Comparison of ENCODE assay signal across 8 cellular contexts in the genomic region with DNA sequence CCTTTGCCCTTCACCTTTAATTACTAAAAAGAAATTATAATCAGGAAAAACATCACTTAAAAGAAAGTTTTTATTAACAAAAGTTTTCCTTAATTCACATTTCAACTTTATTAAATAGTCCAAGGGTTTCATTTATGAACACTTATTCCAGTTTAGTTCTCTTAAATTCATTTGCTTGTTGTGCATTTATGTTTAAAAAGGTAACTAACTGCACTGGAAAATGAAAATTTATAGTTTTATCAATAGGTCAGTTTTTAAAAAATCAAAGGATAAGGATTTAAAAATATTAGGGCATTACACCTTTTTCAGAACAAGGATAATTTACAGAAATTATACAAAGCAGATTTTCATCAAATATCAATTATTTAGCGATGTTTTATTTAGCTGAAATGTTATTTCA. TPM values are rescaled to one million over a fixed set of nuclear protein-coding genes. Genes with fewer than 3 reads are reported as not detected.
DNase-seq lines count a peak whose midpoint lies in the region; ATAC-seq, FAIRE-seq and TF ChIP-seq lines count a peak whose summit lies in the region.

No MANE protein-coding gene starts in this region.

- H3K9me3 Mint-ChIP-seq in chondrocyte (ENCODE audit: low read depth) = no peaks in the 10 kb centered on the region
- H3K9me3 Mint-ChIP-seq in natural killer cell treated with Interleukin-12 subunit alpha and Interleukin-12 subunit beta and Interleukin-15 and Interleukin-18, amount 100 ng/mL, for 72 hours = no peaks in the 10 kb centered on the region

- FAIRE-seq in small intestine (lab: Jason Lieb, UNC) = no peak

- H3K4me1 ChIP-seq in BLaER1 (peaks cover 42% of the 10 kb centered on the region), Karpas-422 (ENCODE audit: low read length) (peaks cover 58% of the 10 kb centered on the region), aorta (ENCODE audit: control insufficient read depth in 1 of 2, insufficient read depth in 2 of 2, low read length in 2 of 2) (peaks cover 0 to 5% of the 10 kb centered on the region in 2 donors), small intestine (ENCODE audit: control insufficient read depth in 2 of 2, insufficient read depth in 1 of 2, low read depth in 1 of 2, low read length in 1 of 2) (peaks cover 4 to 12% of the 10 kb centered on the region in 2 donors)

- H3K36me3 Mint-ChIP-seq in chondrocyte (ENCODE audit: low read depth) = peaks cover 25% of the 10 kb centered on the region
- H3K36me3 Mint-ChIP-seq in natural killer cell treated with Interleukin-12 subunit alpha and Interleukin-12 subunit beta and Interleukin-15 and Interleukin-18, amount 100 ng/mL, for 72 hours = peaks cover 49% of the 10 kb centered on the region

- H3K36me3 ChIP-seq in BLaER1 = peaks cover 68% of the 10 kb centered on the region
- peaks cover 73% of the 10 kb centered on the region for H3K36me3 ChIP-seq in Karpas-422 (ENCODE audit: insufficient read depth, low read length)
- H3K36me3 ChIP-seq in aorta (ENCODE audit: control insufficient read depth in 1 of 2, insufficient read depth in 2 of 2, low read length in 1 of 2) = peaks cover 8% of the 10 kb centered on the region in 2 donors
- H3K36me3 ChIP-seq in small intestine (ENCODE audit: control insufficient read depth in 2 of 2, insufficient read depth in 2 of 2, low read length in 2 of 2) = peaks cover 16 to 19% of the 10 kb centered on the region in 2 donors

- H3K9ac ChIP-seq in BLaER1 (peak overlapping the region; percentile 93), Karpas-422 (ENCODE audit: low read length) (peak overlapping the region; percentile 80)

- H3K27ac ChIP-seq in BLaER1 (peak overlapping the region; percentile 96), Karpas-422 (ENCODE audit: low read length) (peak overlapping the region; percentile 81), aorta (ENCODE audit: low read depth in 1 of 2, low read length in 2 of 2) (no peak overlapping the region), small intestine (ENCODE audit: low read depth in 1 of 2, low read length in 1 of 2) (peak overlapping the region in 1 of 2 donors; percentile 96)

- H3K4me3 ChIP-seq in BLaER1 = peak overlapping the region; percentile 78
- H3K4me3 ChIP-seq in Karpas-422 (ENCODE audit: low read length) = peak overlapping the region; percentile 69
- no peak overlapping the region for H3K4me3 ChIP-seq in aorta (ENCODE audit: low read length in 2 of 2)
- no peak overlapping the region for H3K4me3 ChIP-seq in small intestine (ENCODE audit: low read depth in 1 of 2, low read length in 2 of 2)

- ATAC-seq in natural killer cell treated with Interleukin-12 subunit alpha and Interleukin-12 subunit beta and Interleukin-15 and Interleukin-18, amount 100 ng/mL, for 72 hours = no peak
- ATAC-seq in aorta (ENCODE audit: low FRiP score) (no peak), HG03521 (IDR thresholded peaks at IDR 0.05; ENCODE audit: unreplicated experiment) (no peak)

- H3K27me3 ChIP-seq in BLaER1 = no peaks in the 10 kb centered on the region
- H3K27me3 ChIP-seq in Karpas-422 (ENCODE audit: low read length) = no peaks in the 10 kb centered on the region
- no peaks in the 10 kb centered on the region for H3K27me3 ChIP-seq in aorta (ENCODE audit: control insufficient read depth in 1 of 2, insufficient read depth in 2 of 2, low read length in 1 of 2)
- H3K27me3 ChIP-seq in small intestine (ENCODE audit: control insufficient read depth in 2 of 2, insufficient read depth in 2 of 2, low read length in 2 of 2) = no peaks in the 10 kb centered on the region

- H3K27me3 Mint-ChIP-seq in chondrocyte (ENCODE audit: low read depth) = no peaks in the 10 kb centered on the region
- H3K27me3 Mint-ChIP-seq in natural killer cell treated with Interleukin-12 subunit alpha and Interleukin-12 subunit beta and Interleukin-15 and Interleukin-18, amount 100 ng/mL, for 72 hours = no peaks in the 10 kb centered on the region

- no peaks in the 10 kb centered on the region for H3K9me2 ChIP-seq in Karpas-422 (replicated peaks; ENCODE audit: insufficient read depth, low read length)

- intact Hi-C loops in aorta (cut with DNase I) = loop anchor here (5.0 kb wide), 2 partner anchors 36 to 141 kb away; no protein-coding TSS in a partner anchor

- TF ChIP-seq CTCF in chondrocyte (IDR thresholded peaks at IDR 0.05) = no peak

- peaks cover 39% of the 10 kb centered on the region for H3K4me1 Mint-ChIP-seq in chondrocyte (ENCODE audit: low read depth)
- H3K4me1 Mint-ChIP-seq in natural killer cell treated with Interleukin-12 subunit alpha and Interleukin-12 subunit beta and Interleukin-15 and Interleukin-18, amount 100 ng/mL, for 72 hours (ENCODE audit: low read depth in 2 of 2) = peaks cover 34 to 62% of the 10 kb centered on the region in 2 donors

- peak overlapping the region; percentile 84 for H3K27ac Mint-ChIP-seq in chondrocyte (ENCODE audit: unreplicated experiment)
- peak overlapping the region; percentile 84 to 89 for H3K27ac Mint-ChIP-seq in natural killer cell treated with Interleukin-12 subunit alpha and Interleukin-12 subunit beta and Interleukin-15 and Interleukin-18, amount 100 ng/mL, for 72 hours

- H4K20me1 ChIP-seq in BLaER1 (peaks cover 56% of the 10 kb centered on the region), Karpas-422 (ENCODE audit: insufficient read depth, low read depth, low read length) (peaks cover 17% of the 10 kb centered on the region)

- peak overlapping the region; percentile 92 for H3K4me2 ChIP-seq in BLaER1
- H3K4me2 ChIP-seq in Karpas-422 (ENCODE audit: low read depth, low read length, poor library complexity, severe bottlenecking) = peak overlapping the region; percentile 96

- no peak overlapping the region for H2AFZ ChIP-seq in Karpas-422 (ENCODE audit: low read length)

- DNase-seq in Karpas-422 (no peak), chondrocyte (ENCODE audit: low spot score) (no peak), aorta (no peak), small intestine (no peak), hypothalamus (lab: John Stamatoyannopoulos, UW) (no peak)
- DNase-seq in natural killer cell treated with Interleukin-12 subunit alpha and Interleukin-12 subunit beta and Interleukin-15 and Interleukin-18, amount 100 ng/mL, for 72 hours (ENCODE audit: low spot score) = no peak

- H3K79me2 ChIP-seq in Karpas-422 (ENCODE audit: low read length) = peaks cover 66% of the 10 kb centered on the region

- no peaks in the 10 kb centered on the region for H3K9me3 ChIP-seq in BLaER1
- H3K9me3 ChIP-seq in Karpas-422 (ENCODE audit: low read length) = no peaks in the 10 kb centered on the region
- H3K9me3 ChIP-seq in aorta (ENCODE audit: control insufficient read depth, low read length) = no peaks in the 10 kb centered on the region
- no peaks in the 10 kb centered on the region for H3K9me3 ChIP-seq in small intestine (ENCODE audit: control insufficient read depth, low read depth)

- peak overlapping the region; percentile 88 for H3K4me3 Mint-ChIP-seq in chondrocyte (ENCODE audit: unreplicated experiment)
- H3K4me3 Mint-ChIP-seq in natural killer cell treated with Interleukin-12 subunit alpha and Interleukin-12 subunit beta and Interleukin-15 and Interleukin-18, amount 100 ng/mL, for 72 hours = peak overlapping the region; percentile 92

- 98% methylated on average over 1 of the region's 1 CpG for WGBS in aorta, 2 donors
- 99 to 100% (median 100%) methylated on average over 1 of the region's 1 CpG for WGBS in small intestine, 3 donors

RNA-seq across cellular contexts. Expression of a gene that starts 1.0 kb away (rescaled TPM):
- 47.0 and 78.9 TPM in 2 replicates for total RNA-seq in Karpas-422 (2014; rRNA removed; shearing (Covaris generic); ENCODE audit: low replicate concordance)
- total RNA-seq in chondrocyte (67.5 to 76.2 TPM (median 67.7 TPM) in 3 replicates), aorta (10 to 100 TPM; 48.2 to 50.1 TPM)
- 10 to 100 TPM; 62.2 to 72.3 TPM for total RNA-seq in natural killer cell treated with Interleukin-12 subunit alpha and Interleukin-12 subunit beta and Interleukin-15 and Interleukin-18, amount 100 ng/mL, for 72 hours
- polyA plus RNA-seq in aorta (100 to 1,000 TPM in 1 of 2 donors, 10 to 100 TPM in 1; 51.5 to 110 TPM), small intestine (10 to 100 TPM; 49.6 to 73.8 (median 65.8) TPM)

RNA-seq across cellular contexts. Expression of a gene that starts 9.5 kb away (rescaled TPM):
- 104 and 271 TPM in 2 replicates for total RNA-seq in Karpas-422 (2014; rRNA removed; shearing (Covaris generic); ENCODE audit: low replicate concordance)
- total RNA-seq in chondrocyte (38.0 to 44.4 TPM (median 41.1 TPM) in 3 replicates), aorta (10 to 100 TPM; 24.0 to 33.1 TPM)
- 10 to 100 TPM; 82.8 to 89.0 TPM for total RNA-seq in natural killer cell treated with Interleukin-12 subunit alpha and Interleukin-12 subunit beta and Interleukin-15 and Interleukin-18, amount 100 ng/mL, for 72 hours
- polyA plus RNA-seq in aorta (10 to 100 TPM; 19.5 to 44.2 TPM), small intestine (100 to 1,000 TPM in 2 of 3 donors, 10 to 100 TPM in 1; 74.3 to 120 (median 114) TPM)

RNA-seq across cellular contexts. Expression of a gene that starts 13.9 kb away (rescaled TPM):
- not detected in 2 replicates for total RNA-seq in Karpas-422 (2014; rRNA removed; shearing (Covaris generic); ENCODE audit: low replicate concordance)
- total RNA-seq in chondrocyte = 0.15 TPM in 1 of 3 replicates, not detected in the others
- not detected for total RNA-seq in natural killer cell treated with Interleukin-12 subunit alpha and Interleukin-12 subunit beta and Interleukin-15 and Interleukin-18, amount 100 ng/mL, for 72 hours
- 1 to 10 TPM in 1 of 2 donors, under 1 TPM in 1; 0.15 to 2.1 TPM for total RNA-seq in aorta
- not detected for polyA plus RNA-seq in aorta
- polyA plus RNA-seq in small intestine = under 1 TPM in 1 of 3 donors, not detected in 2; 0.01 TPM

RNA-seq across cellular contexts. Expression of a gene that starts 26.0 kb away (rescaled TPM):
- 111 and 215 TPM in 2 replicates for total RNA-seq in Karpas-422 (2014; rRNA removed; shearing (Covaris generic); ENCODE audit: low replicate concordance)
- total RNA-seq in chondrocyte (19.5 to 101 TPM (median 99.4 TPM) in 3 replicates), aorta (100 to 1,000 TPM; 183 to 241 TPM)
- total RNA-seq in natural killer cell treated with Interleukin-12 subunit alpha and Interleukin-12 subunit beta and Interleukin-15 and Interleukin-18, amount 100 ng/mL, for 72 hours = 10 to 100 TPM; 19.2 to 32.8 TPM
- polyA plus RNA-seq in aorta (100 to 1,000 TPM; 299 to 350 TPM), small intestine (100 to 1,000 TPM; 180 to 277 (median 185) TPM)

RNA-seq across cellular contexts. Expression of a gene that starts 52.0 kb away (rescaled TPM):
- 51.3 and 57.5 TPM in 2 replicates for total RNA-seq in Karpas-422 (2014; rRNA removed; shearing (Covaris generic); ENCODE audit: low replicate concordance)
- total RNA-seq in chondrocyte (37.6 to 53.1 TPM (median 37.6 TPM) in 3 replicates), aorta (10 to 100 TPM; 40.5 to 50.1 TPM)
- total RNA-seq in natural killer cell treated with Interleukin-12 subunit alpha and Interleukin-12 subunit beta and Interleukin-15 and Interleukin-18, amount 100 ng/mL, for 72 hours = 100 to 1,000 TPM in 1 of 2 donors, 10 to 100 TPM in 1; 89.1 to 106 TPM
- polyA plus RNA-seq in aorta (10 to 100 TPM; 22.7 to 53.9 TPM), small intestine (10 to 100 TPM; 29.5 to 45.2 (median 44.4) TPM)

Comparison
In these comparisons a context has a peak if more than half of its experiments do, and no peak if none do; other contexts are left out.
1. H3K27ac ChIP-seq: peak in BLaER1 (single experiment) and Karpas-422 (single experiment); none in aorta (0 of 2).
2. H3K4me3 ChIP-seq: peak in BLaER1 (single experiment) and Karpas-422 (single experiment); none in aorta (0 of 2) and small intestine (0 of 2).